13 cellular contexts compared by ENCODE assay signal in the genomic region with DNA sequence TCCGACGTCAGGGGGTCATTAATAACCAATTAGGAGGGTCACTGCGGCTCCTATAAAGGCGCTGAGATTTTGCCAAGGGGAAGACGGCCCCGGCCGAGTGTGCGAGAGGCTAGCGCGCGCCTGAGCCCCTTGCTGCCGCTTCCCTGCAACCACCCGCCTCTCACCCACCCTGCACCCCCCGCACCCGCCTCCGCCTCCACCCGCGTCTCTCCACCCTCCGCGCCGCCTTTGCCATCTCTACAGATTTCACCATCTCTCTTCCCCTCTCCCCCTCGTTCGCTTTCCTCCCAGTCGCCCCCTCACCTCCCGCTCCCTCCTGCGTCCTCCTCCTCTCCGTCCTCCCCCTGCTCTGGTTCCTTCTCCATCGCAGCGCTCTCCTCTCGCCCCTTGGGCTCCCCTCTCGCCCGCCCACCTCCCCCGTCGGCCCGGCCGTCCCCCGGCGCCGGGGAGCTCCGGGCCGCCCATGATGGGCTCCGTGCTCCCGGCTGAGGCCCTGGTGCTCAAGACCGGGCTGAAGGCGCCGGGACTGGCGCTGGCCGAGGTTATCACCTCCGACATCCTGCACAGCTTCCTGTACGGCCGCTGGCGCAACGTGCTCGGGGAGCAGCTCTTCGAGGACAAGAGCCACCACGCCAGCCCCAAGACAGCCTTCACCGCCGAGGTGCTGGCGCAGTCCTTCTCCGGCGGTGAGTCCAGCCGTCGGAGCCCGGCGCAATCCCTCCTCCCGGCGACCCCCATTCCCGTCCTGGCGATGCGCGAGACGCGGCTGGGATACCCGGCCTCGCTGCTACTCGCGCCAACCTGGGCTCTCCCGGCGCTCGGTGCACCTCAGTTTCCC. TPM values are rescaled to one million over a fixed set of nuclear protein-coding genes. Genes with fewer than 3 reads are reported as not detected.
DNase-seq lines count a peak whose midpoint lies in the region; ATAC-seq, FAIRE-seq and TF ChIP-seq lines count a peak whose summit lies in the region.
"Had no signal": no experiment of that assay in that cellular context is flagged by ENCODE, and none has a peak within 500 bp of the region (broad histone marks: within the 10 kb centered on the region; RNA-seq: fewer than 3 reads in every experiment).

TSS of gene PRDM12 (plus strand) at position 404 of the 838 bp plus-strand sequence. CDS start at position 464, 60 bp downstream.

- in situ Hi-C loops in HepG2 (cut with HindIII; ENCODE audit: extremely low pct_ligation_motif_present, low pct_unique_long_range_greater_than_20kb), result no loop called here

- no peaks in the 10 kb centered on the region for H3K79me2 ChIP-seq in HepG2 (ENCODE audit: insufficient read depth, low read length)

- peaks cover 4% of the 10 kb centered on the region; the same call in 1 of the 2 replicates for H4K20me1 ChIP-seq in HepG2 (ENCODE audit: insufficient read depth, low read length)

- FAIRE-seq in A549 (lab: Jason Lieb, UNC), result no peak
- FAIRE-seq in HepG2 (lab: Jason Lieb, UNC), result no peak

- ATAC-seq in A549 (peak; percentile 7 to 16; a peak in 4 of 6 replicates), HepG2 (no peak)

- no peaks in the 10 kb centered on the region for H3K36me3 ChIP-seq in HepG2 (replicated peaks in 1 of 2; ENCODE audit: control insufficient read depth in 1 of 2, insufficient read depth in 2 of 2, low read length in 2 of 2)
- H3K36me3 ChIP-seq: ovary had no signal

- H3K4me3 Mint-ChIP-seq in activated CD4-positive, alpha-beta memory T cell treated with anti-CD3 and anti-CD28 coated beads, Interleukin-2, amount 10 ng/mL, durations not matched to agents 7 days and 5 days, result no peak within 1 kb of the TSS

- H3K9me3 Mint-ChIP-seq in activated CD4-positive, alpha-beta memory T cell treated with anti-CD3 and anti-CD28 coated beads, Interleukin-2, amount 10 ng/mL, durations not matched to agents 7 days and 5 days, result no peaks in the 10 kb centered on the region

- TF ChIP-seq RAD21 in A549 (conservative IDR thresholded peaks at IDR 0.05 in 1 of 2, IDR thresholded peaks at IDR 0.05 in 1 of 2) (no peak), HepG2 (CRISPR knock-in tag; IDR thresholded peaks at IDR 0.05) (no peak)

- H3K27ac ChIP-seq in A549 (no peak within 1 kb of the TSS), HepG2 (ENCODE audit: extremely low read length, insufficient read depth, low read length) (no peak within 1 kb of the TSS)
- H3K27ac ChIP-seq: ovary had no signal

- TF ChIP-seq CTCF in A549 (IDR thresholded peaks at IDR 0.05) (no peak), HepG2 (CRISPR knock-in tag; IDR thresholded peaks at IDR 0.05) (no peak)

- BruUV-seq in HepG2 (replicated peaks; lab: Mats Ljungman, UMichigan), result no TSS peak

- DNase-seq in A549 (ENCODE audit: low read depth in 1 of 2, low spot score in 1 of 2) (peak in 1 of 2 experiments; percentile 47), Daoy (ENCODE audit: low read depth) (peak; percentile 35), HepG2 (ENCODE audit: low spot score) (no peak), medulla oblongata (ENCODE audit: extremely low spot score) (no peak), amniotic stem cell (lab: John Stamatoyannopoulos, UW) (no peak), foreskin melanocyte (no peak), GOT3 (lab: John Stamatoyannopoulos, UW) (no peak)
- no peak for DNase-seq in activated CD4-positive, alpha-beta memory T cell treated with anti-CD3 and anti-CD28 coated beads, Interleukin-2, amount 10 ng/mL, durations not matched to agents 7 days and 5 days
- DNase-seq: amygdala, NCI-H1436 treated with DMSO at 0.1 percent for 48 hours, ovary had no signal

- POLR2A ChIA-PET in A549 (lab: Yijun Ruan, JAX) (no interaction called here), HepG2 (lab: Yijun Ruan, JAX) (no interaction called here)
- POLR2A ChIA-PET in activated CD4-positive, alpha-beta memory T cell treated with anti-CD3 and anti-CD28 coated beads, Interleukin-2, amount 10 ng/mL, durations not matched to agents 7 days and 5 days (lab: Charles Lee), result interaction anchor here (1.4 kb wide), 1 partner anchor 11 kb away, joined by 3 read pairs; no protein-coding TSS in a partner anchor

- H3K27ac Mint-ChIP-seq in activated CD4-positive, alpha-beta memory T cell treated with anti-CD3 and anti-CD28 coated beads, Interleukin-2, amount 10 ng/mL, durations not matched to agents 7 days and 5 days, result peak within 1 kb of the TSS; percentile 45

- 31% methylated on average over 26 of the region's 80 CpGs for WGBS in A549 (ENCODE audit: missing lambda C conversion rate)
- 26% methylated on average over 37 of the region's 80 CpGs for WGBS in HepG2 (ENCODE audit: low lambda C conversion rate)

- H3K27me3 ChIP-seq in HepG2 (ENCODE audit: control insufficient read depth in 1 of 2, insufficient read depth in 2 of 2, low read length in 2 of 2), result peaks cover 27 to 89% of the 10 kb centered on the region in 2 experiments

- H3K9ac ChIP-seq in HepG2 (ENCODE audit: insufficient read depth, low read depth, low read length), result no peak within 1 kb of the TSS

- no peak within 1 kb of the TSS for H2AFZ ChIP-seq in HepG2 (ENCODE audit: low read length)

- CTCF ChIA-PET in A549 (lab: Yijun Ruan, JAX) (interaction anchor here (1.0 to 4.6 kb wide), 3 partner anchors 18 to 135 kb away, joined by 3 to 22 read pairs (median 3); no protein-coding TSS in a partner anchor), HepG2 (lab: Yijun Ruan, JAX; ENCODE audit: low intra/inter-chr PET ratio, low total read pairs) (no interaction called here)
- CTCF ChIA-PET in activated CD4-positive, alpha-beta memory T cell treated with anti-CD3 and anti-CD28 coated beads, Interleukin-2, amount 10 ng/mL, durations not matched to agents 7 days and 5 days (lab: Charles Lee), result no interaction called here

- H3K4me1 Mint-ChIP-seq in activated CD4-positive, alpha-beta memory T cell treated with anti-CD3 and anti-CD28 coated beads, Interleukin-2, amount 10 ng/mL, durations not matched to agents 7 days and 5 days, result peaks cover 12% of the 10 kb centered on the region

- H3K4me2 ChIP-seq in A549, result peak within 1 kb of the TSS; percentile 71
- H3K4me2 ChIP-seq in HepG2 (ENCODE audit: low read depth, low read length), result peak within 1 kb of the TSS; percentile 36

- H3K4me3 ChIP-seq in A549 (peak within 1 kb of the TSS; percentile 27; the same call in 2 of the 3 replicates), HepG2 (replicated peaks in 1 of 3; ENCODE audit: insufficient read depth in 1 of 3, low read depth in 2 of 3, low read length in 3 of 3) (peak within 1 kb of the TSS in 1 of 3 experiments; percentile 40; a peak in 1 of 6 replicates)
- H3K4me3 ChIP-seq: ovary had no signal

- no peak for TF ChIP-seq POLR2A in A549 (IDR thresholded peaks at IDR 0.05; ENCODE audit: low read length)
- TF ChIP-seq POLR2A in HepG2 (IDR thresholded peaks at IDR 0.05; ENCODE audit: insufficient read depth in 1 of 2, low read depth in 2 of 2, low read length in 2 of 2), result no peak

- no peaks in the 10 kb centered on the region for H3K36me3 Mint-ChIP-seq in activated CD4-positive, alpha-beta memory T cell treated with anti-CD3 and anti-CD28 coated beads, Interleukin-2, amount 10 ng/mL, durations not matched to agents 7 days and 5 days (ENCODE audit: low read depth)

- peaks cover 36% of the 10 kb centered on the region for H3K4me1 ChIP-seq in A549
- peaks cover 26% of the 10 kb centered on the region for H3K4me1 ChIP-seq in HepG2 (ENCODE audit: insufficient read depth, low read length)

- TF ChIP-seq EP300 in A549 (IDR thresholded peaks at IDR 0.05) (no peak), HepG2 (IDR thresholded peaks at IDR 0.05; ENCODE audit: low read depth in 2 of 2, low read length in 2 of 2) (no peak), HepG2 (CRISPR knock-in tag; IDR thresholded peaks at IDR 0.05; ENCODE audit: borderline replicate concordance) (no peak)

- H3K9me3 ChIP-seq in A549, result no peaks in the 10 kb centered on the region
- H3K9me3 ChIP-seq in HepG2 (ENCODE audit: low read length), result no peaks in the 10 kb centered on the region
- H3K9me3 ChIP-seq: ovary had no signal

- intact Hi-C loops in HepG2 (cut with micrococcal nuclease; ENCODE audit: unreplicated experiment), result no loop called here

- H3K27me3 Mint-ChIP-seq in activated CD4-positive, alpha-beta memory T cell treated with anti-CD3 and anti-CD28 coated beads, Interleukin-2, amount 10 ng/mL, durations not matched to agents 7 days and 5 days, result peaks cover 64% of the 10 kb centered on the region

RNA-seq across cellular contexts. Expression of gene PRDM12, which starts in this region (rescaled TPM):
- polyA plus RNA-seq in A549 (2011; rRNA removed) (0.09 and 0.17 TPM in 2 replicates), A549 (2017; fragmentation: RNase III; extraction: RNeasy Plus Mini Kit Qiagen cat#74134 plus additional on column Dnase treatment) (0.10 to 0.17 TPM (median 0.13 TPM) in 3 replicates), HepG2 (2011; rRNA removed) (0.07 and 0.08 TPM in 2 replicates)
- polyA plus RNA-seq in A549 (2012; cell fraction: cytosol; rRNA removed), result 0.05 and 0.14 TPM in 2 replicates
- 0.10 and 0.17 TPM in 2 replicates for polyA plus RNA-seq in A549 (2012; cell fraction: nucleus; rRNA removed)
- 0.08 and 0.10 TPM in 2 replicates for polyA minus RNA-seq in A549 (2011; rRNA and poly(A)+ RNA removed)
- not detected in 2 replicates for total RNA-seq in Daoy (2014; rRNA removed; shearing (Covaris generic))
- not detected for total RNA-seq in activated CD4-positive, alpha-beta memory T cell treated with anti-CD3 and anti-CD28 coated beads, Interleukin-2, amount 10 ng/mL, durations not matched to agents 7 days and 5 days
- total RNA-seq in HepG2 (2016; rRNA removed; fragmentation: Illumina TruSeq; extraction: Trizol), result 0.04 TPM in 1 of 2 replicates, not detected in the other
- not detected in 2 replicates for total RNA-seq in HepG2 (2016; cell fraction: cytosol; rRNA removed; fragmentation: Illumina TruSeq; extraction: Trizol; ENCODE audit: low read depth)
- total RNA-seq in HepG2 (2016; cell fraction: insoluble cytoplasmic fraction; rRNA removed; fragmentation: Illumina TruSeq; extraction: Trizol), result 0.09 TPM in 1 of 2 replicates, not detected in the other
- total RNA-seq in HepG2 (2016; cell fraction: membrane; rRNA removed; fragmentation: Illumina TruSeq; extraction: Trizol), result 0.15 TPM in 1 of 2 replicates, not detected in the other
- not detected in 2 replicates for total RNA-seq in HepG2 (2016; cell fraction: nucleus; rRNA removed; fragmentation: Illumina TruSeq; extraction: Trizol)
- polyA plus RNA-seq in HepG2 (2011; cell fraction: cytosol; rRNA removed), result 0.08 and 0.12 TPM in 2 replicates
- 0.13 and 0.19 TPM in 2 replicates for polyA plus RNA-seq in HepG2 (2011; cell fraction: nucleus; rRNA removed)
- polyA plus RNA-seq in HepG2 (2012), result 0.17 and 0.27 TPM in 2 replicates
- polyA plus RNA-seq in HepG2 (2016; cell fraction: cytosol; fragmentation: Illumina TruSeq; extraction: Trizol; ENCODE audit: low read depth), result 0.08 and 0.09 TPM in 2 replicates
- polyA plus RNA-seq in HepG2 (2016; cell fraction: insoluble cytoplasmic fraction; fragmentation: Illumina TruSeq; extraction: Trizol; ENCODE audit: low read depth), result 0.12 and 0.42 TPM in 2 replicates
- 0.09 and 0.16 TPM in 2 replicates for polyA plus RNA-seq in HepG2 (2016; cell fraction: membrane; fragmentation: Illumina TruSeq; extraction: Trizol; ENCODE audit: low read depth)
- polyA plus RNA-seq in HepG2 (2016; cell fraction: nucleus; fragmentation: Illumina TruSeq; extraction: Trizol; ENCODE audit: insufficient read depth, low read depth), result 0.24 and 0.30 TPM in 2 replicates
- 0.12 and 0.40 TPM in 2 replicates for polyA minus RNA-seq in HepG2 (2011; rRNA and poly(A)+ RNA removed; ENCODE audit: low replicate concordance)
- not detected in 2 replicates for polyA minus RNA-seq in HepG2 (2011; cell fraction: cytosol; rRNA and poly(A)+ RNA removed)
- not detected in 2 replicates for polyA minus RNA-seq in HepG2 (2011; cell fraction: nucleus; rRNA and poly(A)+ RNA removed)
- total RNA-seq: fibroblast of villous mesenchyme, G401, ovary had no signal
- polyA plus RNA-seq: ovary had no signal

Comparison
In these comparisons a context has a peak if more than half of its experiments do, and no peak if none do; other contexts are left out.
1. Peak in ATAC-seq, H3K4me3 ChIP-seq and H3K4me2 ChIP-seq in A549; RNA of the gene not detected or under 1 TPM.
2. Peak in DNase-seq in Daoy; RNA of the gene not detected or under 1 TPM.
3. Of the 38 proteins assayed by ChIP-seq in both HepG2 and A549: peak only in HepG2: none; only in A549: none; in both: MAX; in neither: 37.